Comparison of ENCODE assay signal across 1 cellular context in the genomic region with DNA sequence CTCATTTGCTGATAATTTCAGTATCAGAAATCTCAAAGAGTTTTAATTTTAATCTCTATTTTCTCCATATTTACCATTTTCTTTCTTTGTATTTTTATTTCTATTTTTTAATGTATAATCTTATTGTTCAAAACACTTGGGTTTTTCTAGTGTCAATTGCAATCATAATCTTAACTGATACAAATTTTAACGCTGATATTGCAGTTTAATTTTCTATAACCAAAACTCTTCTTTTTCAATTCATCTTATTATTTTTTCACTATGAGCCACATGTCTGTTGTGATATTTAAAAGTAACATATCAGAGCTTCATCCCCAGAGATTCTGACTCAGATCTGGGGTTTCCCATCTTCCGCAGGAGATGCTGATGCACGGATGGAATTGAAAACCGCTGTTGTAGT.
TF ChIP-seq lines count a peak whose summit lies in the region.

No MANE protein-coding gene starts in this region.

TF ChIP-seq in IMR-90, 13 proteins besides CTCF, POLR2A, EP300 and RAD21 (continued from another document):
- TF ChIP-seq, protein P1, sequence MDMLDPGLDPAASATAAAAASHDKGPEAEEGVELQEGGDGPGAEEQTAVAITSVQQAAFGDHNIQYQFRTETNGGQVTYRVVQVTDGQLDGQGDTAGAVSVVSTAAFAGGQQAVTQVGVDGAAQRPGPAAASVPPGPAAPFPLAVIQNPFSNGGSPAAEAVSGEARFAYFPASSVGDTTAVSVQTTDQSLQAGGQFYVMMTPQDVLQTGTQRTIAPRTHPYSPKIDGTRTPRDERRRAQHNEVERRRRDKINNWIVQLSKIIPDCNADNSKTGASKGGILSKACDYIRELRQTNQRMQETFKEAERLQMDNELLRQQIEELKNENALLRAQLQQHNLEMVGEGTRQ (IDR thresholded peaks at IDR 0.05; ENCODE audit: low read depth, low read length), result no peak
- TF ChIP-seq RCOR1 (IDR thresholded peaks at IDR 0.05; ENCODE audit: insufficient replicate concordance, low read length) (no peak), BHLHE40 (IDR thresholded peaks at IDR 0.05; ENCODE audit: low read depth, low read length) (no peak)
TF ChIP-seq in IMR-90: peak in this region for 1.
